ENCODE assay signal across 12 cellular contexts in the genomic region with DNA sequence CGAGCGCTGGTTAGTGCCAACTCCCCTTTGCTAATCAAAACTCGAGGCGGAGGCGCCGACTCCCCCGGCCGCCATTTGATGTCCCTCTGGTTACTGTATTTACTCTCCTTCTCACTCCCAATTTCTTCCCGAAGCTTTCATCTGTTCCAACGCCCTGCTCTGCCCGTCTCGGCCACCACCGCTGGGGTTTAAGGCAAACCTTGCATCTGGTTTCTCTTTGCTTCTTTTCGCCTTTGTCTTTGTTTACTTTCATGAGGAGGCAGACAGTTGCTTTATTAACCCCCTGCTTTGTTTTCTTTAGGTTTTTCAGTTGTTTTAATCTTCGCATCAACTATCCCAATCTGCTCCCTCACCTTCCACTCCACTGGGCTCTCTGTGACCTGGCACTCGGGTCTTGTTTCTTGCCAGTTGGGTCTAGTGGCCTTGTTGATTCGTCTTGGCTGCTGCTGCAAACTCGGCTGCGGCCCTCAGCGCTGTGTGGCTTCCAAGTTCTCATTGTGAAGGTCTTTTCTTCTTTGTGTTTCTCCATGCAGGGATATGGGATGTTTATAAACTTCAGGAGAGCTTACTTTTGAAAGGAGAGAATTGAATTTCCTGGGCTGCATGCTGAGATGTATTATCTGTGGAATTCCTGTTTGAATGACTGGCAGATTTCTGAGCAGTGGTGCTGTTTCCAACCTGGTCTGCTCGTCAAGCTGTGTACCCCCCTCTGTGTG.
DNase-seq lines count a peak whose midpoint lies in the region; ATAC-seq and TF ChIP-seq lines count a peak whose summit lies in the region.
"Had no signal": no experiment of that assay in that cellular context is flagged by ENCODE, and none has a peak within 500 bp of the region (broad histone marks: within the 10 kb centered on the region; RNA-seq: fewer than 3 reads in every experiment).

No MANE protein-coding gene starts in this region.

- H3K27me3 ChIP-seq in layer of hippocampus (ENCODE audit: control insufficient read depth, insufficient read depth, low read length) (no peaks in the 10 kb centered on the region), thoracic aorta (replicated peaks; ENCODE audit: insufficient read depth) (no peaks in the 10 kb centered on the region)
- H3K27me3 ChIP-seq: esophagus muscularis mucosa had no signal

- no peak for DNase-seq in left cardiac atrium
- no peak for DNase-seq in Right ventricle myocardium inferior (ENCODE audit: missing footprints)
- peak; percentile 42 for DNase-seq in brain pericyte (ENCODE audit: low read depth, low spot score)
- no peak for DNase-seq in thoracic aorta (ENCODE audit: low spot score)
- DNase-seq in NCI-H1930 (lab: John Stamatoyannopoulos, UW), result no peak
- no peak for DNase-seq in DMS53 (lab: John Stamatoyannopoulos, UW)
- DNase-seq: AML-193; stimulated activated naive CD8-positive, alpha-beta T cell treated with anti-CD3 and anti-CD28 coated beads, Interleukin-15, amount 100 ng/mL, for 72 hours had no signal

- H3K9me3 ChIP-seq in thoracic aorta, result no peaks in the 10 kb centered on the region
- H3K9me3 ChIP-seq: esophagus muscularis mucosa had no signal

- TF ChIP-seq CTCF in thoracic aorta (IDR thresholded peaks at IDR 0.05), result no peak

- peak; percentile 24 to 53 for ATAC-seq in left cardiac atrium
- no peak for ATAC-seq in Right ventricle myocardium inferior
- no peak for ATAC-seq in thoracic aorta (ENCODE audit: insufficient number of reproducible peaks, low FRiP score, low read depth)
- no peak for ATAC-seq in GM21423 (IDR thresholded peaks at IDR 0.05; ENCODE audit: unreplicated experiment)
- ATAC-seq: stimulated activated naive CD8-positive, alpha-beta T cell treated with anti-CD3 and anti-CD28 coated beads, Interleukin-15, amount 100 ng/mL, for 72 hours had no signal

- peaks cover 0 to 6% of the 10 kb centered on the region in 2 donors for H3K4me1 ChIP-seq in thoracic aorta (ENCODE audit: control insufficient read depth in 1 of 2, low read depth in 2 of 2)
- H3K4me1 ChIP-seq: esophagus muscularis mucosa had no signal

- peak overlapping the region; percentile 30 for H3K4me3 ChIP-seq in thoracic aorta
- H3K4me3 ChIP-seq: esophagus muscularis mucosa, SK-N-MC had no signal

- H3K36me3 ChIP-seq in thoracic aorta, result no peaks in the 10 kb centered on the region
- H3K36me3 ChIP-seq: esophagus muscularis mucosa had no signal

- peak overlapping the region; percentile 12 for H3K27ac ChIP-seq in layer of hippocampus (ENCODE audit: low read depth, low read length)
- no peak overlapping the region for H3K27ac ChIP-seq in thoracic aorta
- H3K27ac ChIP-seq: esophagus muscularis mucosa, SK-N-MC had no signal

- intact Hi-C loops in left cardiac atrium (cut with DNase I), result no loop called here
- intact Hi-C loops in Right ventricle myocardium inferior (cut with DNase I), result no loop called here

Comparison
In these comparisons a context has a peak if more than half of its experiments do, and no peak if none do; other contexts are left out.
1. ATAC-seq: peak in left cardiac atrium (2 of 2); none in Right ventricle myocardium inferior (single experiment), thoracic aorta (single experiment) and GM21423 (single experiment).